Comparison of ENCODE assay signal across 8 cellular contexts in the genomic region with DNA sequence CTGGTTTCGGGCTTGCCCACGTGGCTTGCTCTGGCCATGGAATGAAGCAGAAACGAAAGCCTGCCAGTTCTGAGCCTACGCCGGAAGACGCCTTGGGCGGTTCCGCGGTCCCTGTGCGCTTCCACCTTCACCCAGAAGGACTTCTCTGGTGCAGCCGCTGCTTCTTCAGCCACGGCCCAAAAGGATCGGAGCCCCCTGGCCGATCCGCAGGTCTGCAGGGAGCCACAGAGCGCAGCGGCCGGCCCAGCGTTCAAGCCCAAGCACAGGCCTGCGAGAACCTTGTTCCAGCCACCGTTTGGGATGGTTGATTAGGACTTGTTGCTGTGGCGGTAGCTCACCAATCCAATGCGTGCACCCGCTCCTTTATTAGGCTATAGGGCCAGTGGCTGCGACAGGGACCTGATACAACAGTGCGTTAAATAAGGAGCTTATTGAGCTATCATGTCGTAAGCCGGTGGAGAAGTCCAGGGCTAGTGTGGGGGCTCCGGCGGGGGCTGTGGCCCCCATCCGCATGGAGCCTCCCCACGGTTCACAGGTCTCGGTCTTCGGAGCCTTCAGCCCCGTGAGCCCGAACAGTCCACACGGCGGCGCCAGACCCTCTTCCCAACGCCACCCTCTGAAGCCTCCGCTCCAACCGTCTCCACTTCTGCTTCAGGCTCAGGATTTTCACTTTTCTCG. TPM values are rescaled to one million over a fixed set of nuclear protein-coding genes. Genes with fewer than 3 reads are reported as not detected.
DNase-seq lines count a peak whose midpoint lies in the region; ATAC-seq, FAIRE-seq and TF ChIP-seq lines count a peak whose summit lies in the region.

No MANE protein-coding gene starts in this region.

- DNase-seq in OCI-LY7 (ENCODE audit: low spot score) (no peak), astrocyte (ENCODE audit: low read depth) (no peak), islet precursor cell (peak; percentile 76), SJCRH30 (no peak), NCI-H748 (lab: John Stamatoyannopoulos, UW; ENCODE audit: unreplicated experiment) (no peak)
- DNase-seq in stimulated activated CD8-positive, alpha-beta memory T cell treated with anti-CD3 and anti-CD28 coated beads, Interleukin-12 subunit alpha, Interleukin-12 subunit beta, amount 100 ng/mL, for 1 hour (ENCODE audit: low read depth), result peak; percentile 20

- H3K4me2 ChIP-seq in OCI-LY7 (ENCODE audit: low read length) (0 out of 2 replicates have a peak overlapping the region, but pooled peaks have one; percentile 18), astrocyte (ENCODE audit: low read length) (peak overlapping the region; percentile 55)

- no peak for ATAC-seq in GM21529 (IDR thresholded peaks at IDR 0.05; ENCODE audit: unreplicated experiment)

- no TSS peak for BruUV-seq in OCI-LY7 (replicated peaks; lab: Mats Ljungman, UMichigan)

- no peaks in the 10 kb centered on the region for H3K4me1 Mint-ChIP-seq in astrocyte (ENCODE audit: low read depth, unreplicated experiment)

- H3K79me2 ChIP-seq in OCI-LY7 (ENCODE audit: insufficient read depth, low read depth, low read length) (no peaks in the 10 kb centered on the region), astrocyte (ENCODE audit: insufficient read depth, low read length) (no peaks in the 10 kb centered on the region)

- no peak overlapping the region for H3K9ac ChIP-seq in astrocyte (ENCODE audit: low read length)

- H3K4me3 Mint-ChIP-seq in astrocyte (ENCODE audit: unreplicated experiment), result no peak overlapping the region

- H3K4me3 ChIP-seq in GM12875 (ENCODE audit: low read depth, low read length) (peak overlapping the region; percentile 14), OCI-LY7 (ENCODE audit: low read depth, low read length, poor library complexity, severe bottlenecking) (no peak overlapping the region), astrocyte (ENCODE audit: insufficient read depth, low read depth, low read length) (peak overlapping the region; percentile 5), SJCRH30 (no peak overlapping the region)

- intact Hi-C loops in OCI-LY7 (cut with micrococcal nuclease; ENCODE audit: unreplicated experiment), result no loop called here

- peak; percentile 63 for TF ChIP-seq CTCF in GM12875 (IDR thresholded peaks at IDR 0.05; ENCODE audit: borderline replicate concordance, insufficient read depth, low read depth, low read length)
- TF ChIP-seq CTCF in OCI-LY7 (conservative IDR thresholded peaks at IDR 0.05; ENCODE audit: low read length), result peak; percentile 23; the same call in 1 of the 2 replicates
- TF ChIP-seq CTCF in astrocyte (IDR thresholded peaks at IDR 0.05; ENCODE audit: insufficient read depth, low read depth, low read length), result peak; percentile 21

- H3K9me3 ChIP-seq in OCI-LY7 (ENCODE audit: low read length) (no peaks in the 10 kb centered on the region), astrocyte (ENCODE audit: insufficient read depth, low read depth, low read length) (no peaks in the 10 kb centered on the region), SJCRH30 (replicated peaks) (no peaks in the 10 kb centered on the region)

- H3K27me3 Mint-ChIP-seq in astrocyte (ENCODE audit: low read depth, unreplicated experiment), result peaks cover 49% of the 10 kb centered on the region

- H2AFZ ChIP-seq in OCI-LY7 (ENCODE audit: low read length) (peak overlapping the region; percentile 32; the same call in 1 of the 2 replicates), astrocyte (ENCODE audit: low read depth, low read length) (peak overlapping the region; percentile 75)

- FAIRE-seq in astrocyte (lab: Jason Lieb, UNC), result no peak

- H3K27ac Mint-ChIP-seq in astrocyte (ENCODE audit: unreplicated experiment), result no peak overlapping the region

- no peaks in the 10 kb centered on the region for H3K36me3 ChIP-seq in OCI-LY7 (ENCODE audit: insufficient read depth, low read length)
- no peaks in the 10 kb centered on the region for H3K36me3 ChIP-seq in astrocyte (ENCODE audit: insufficient read depth, low read length)
- H3K36me3 ChIP-seq in SJCRH30, result no peaks in the 10 kb centered on the region

- H3K4me1 ChIP-seq in OCI-LY7 (ENCODE audit: insufficient read depth, low read length, poor library complexity, severe bottlenecking), result peaks cover 7% of the 10 kb centered on the region
- H3K4me1 ChIP-seq in astrocyte (ENCODE audit: insufficient read depth, low read length), result no peaks in the 10 kb centered on the region
- no peaks in the 10 kb centered on the region for H3K4me1 ChIP-seq in SJCRH30

- CTCF ChIA-PET in OCI-LY7 (lab: Charles Lee; ENCODE audit: unreplicated experiment), result no interaction called here

- no peaks in the 10 kb centered on the region for H4K20me1 ChIP-seq in OCI-LY7 (ENCODE audit: insufficient read depth, low read length)
- no peaks in the 10 kb centered on the region for H4K20me1 ChIP-seq in astrocyte (ENCODE audit: insufficient read depth, low read length)

- H3K9me3 Mint-ChIP-seq in astrocyte (ENCODE audit: unreplicated experiment), result peaks cover 2% of the 10 kb centered on the region

- H3K27ac ChIP-seq in OCI-LY7 (ENCODE audit: low read depth, low read length, poor library complexity, severe bottlenecking), result no peak overlapping the region
- H3K27ac ChIP-seq in astrocyte (ENCODE audit: low read depth, low read length), result no peak overlapping the region
- no peak overlapping the region for H3K27ac ChIP-seq in SJCRH30

- H3K27me3 ChIP-seq in astrocyte (ENCODE audit: insufficient read depth, low read length), result peaks cover 22% of the 10 kb centered on the region
- H3K27me3 ChIP-seq in SJCRH30, result peaks cover 32% of the 10 kb centered on the region

- POLR2A ChIA-PET in OCI-LY7 (lab: Charles Lee), result no interaction called here

- no peaks in the 10 kb centered on the region for H3K36me3 Mint-ChIP-seq in astrocyte (ENCODE audit: low read depth, unreplicated experiment)

- H3K9me2 ChIP-seq in OCI-LY7 (ENCODE audit: insufficient read depth, low read length), result no peaks in the 10 kb centered on the region

RNA-seq across cellular contexts. Expression of a gene that starts 10.2 kb away (rescaled TPM):
- total RNA-seq in OCI-LY7 (2014; rRNA removed; shearing (Covaris generic)), result 0.16 and 0.39 TPM in 2 replicates
- total RNA-seq in OCI-LY7 (2022) (0.63 and 0.67 TPM in 2 replicates), astrocyte (7.6 and 8.0 TPM in 2 replicates)
- total RNA-seq in SJCRH30 (2014; rRNA removed; shearing (Covaris generic)), result 16.3 and 17.4 TPM in 2 replicates

RNA-seq across cellular contexts. Expression of a gene that starts 24.8 kb away (rescaled TPM):
- not detected in 2 replicates for total RNA-seq in OCI-LY7 (2014; rRNA removed; shearing (Covaris generic))
- not detected in 2 replicates for total RNA-seq in OCI-LY7 (2022)
- total RNA-seq in astrocyte, result not detected in 2 replicates
- not detected in 2 replicates for total RNA-seq in SJCRH30 (2014; rRNA removed; shearing (Covaris generic))

RNA-seq across cellular contexts. Expression of a gene that starts 36.3 kb away (rescaled TPM):
- not detected in 2 replicates for total RNA-seq in OCI-LY7 (2014; rRNA removed; shearing (Covaris generic))
- total RNA-seq in OCI-LY7 (2022) (not detected in 2 replicates), astrocyte (not detected in 2 replicates)
- not detected in 2 replicates for total RNA-seq in SJCRH30 (2014; rRNA removed; shearing (Covaris generic))

Comparison
In these comparisons a context has a peak if more than half of its experiments do, and no peak if none do; other contexts are left out.
1. H3K4me3 ChIP-seq: peak in GM12875 (single experiment) and astrocyte (single experiment); none in OCI-LY7 (single experiment) and SJCRH30 (single experiment).
2. DNase-seq: peak in islet precursor cell (single experiment) and stimulated activated CD8-positive, alpha-beta memory T cell treated with anti-CD3 and anti-CD28 coated beads, Interleukin-12 subunit alpha, Interleukin-12 subunit beta, amount 100 ng/mL, for 1 hour (single experiment); none in OCI-LY7 (single experiment), astrocyte (single experiment), SJCRH30 (0 of 2) and NCI-H748 (single experiment).
3. Peak in every context shown above with its lines, with median percentiles within 50 percentile points of each other: CTCF ChIP-seq.